Comparison of ENCODE assay signal across 13 cellular contexts in genomic region chr1:86082183-86082582, GRCh38.
DNase-seq lines count a peak whose midpoint lies in the region; ATAC-seq, FAIRE-seq and TF ChIP-seq lines count a peak whose summit lies in the region.
"Had no signal": no experiment of that assay in that cellular context is flagged by ENCODE, and none has a peak within 500 bp of the region (broad histone marks: within the 10 kb centered on the region; RNA-seq: fewer than 3 reads in every experiment).

No MANE protein-coding gene starts in this region.

- no peak overlapping the region for H2BK5ac ChIP-seq in IMR-90 (ENCODE audit: low read depth, low read length, poor library complexity, severe bottlenecking)

- no peak overlapping the region for H3K56ac ChIP-seq in IMR-90 (ENCODE audit: extremely low read depth, insufficient read depth, low read length)

- POLR2A ChIA-PET in A673 (lab: Charles Lee; ENCODE audit: low non-redundant PET) = no interaction called here
- POLR2A ChIA-PET in IMR-90 (lab: Charles Lee; ENCODE audit: unreplicated experiment) = no interaction called here

- H4K5ac ChIP-seq in IMR-90 (ENCODE audit: low read depth, low read length) = no peak overlapping the region

- H3K27ac ChIP-seq in A673 (ENCODE audit: low read depth, low read length, poor library complexity, severe bottlenecking) = no peak overlapping the region
- no peak overlapping the region for H3K27ac ChIP-seq in IMR-90 (ENCODE audit: insufficient read depth, low read length)

- no peaks in the 10 kb centered on the region for H3K79me1 ChIP-seq in IMR-90 (ENCODE audit: low read depth in 1 of 2, low read length in 2 of 2)

- H3K4me3 ChIP-seq in A673 (ENCODE audit: low read depth, low read length, poor library complexity, severe bottlenecking) (no peak overlapping the region), IMR-90 (ENCODE audit: insufficient read depth, low read depth, low read length) (no peak overlapping the region), bronchial epithelial cell (ENCODE audit: low read depth, low read length) (no peak overlapping the region)

- ATAC-seq in GM18519 (IDR thresholded peaks at IDR 0.05; ENCODE audit: low FRiP score, unreplicated experiment) (peak; percentile 42), IMR-90 (ENCODE audit: low read depth) (no peak)
- ATAC-seq: natural killer cell treated with Interleukin-12 subunit alpha and Interleukin-12 subunit beta and Interleukin-15 and Interleukin-18, amount 100 ng/mL, for 72 hours; Right ventricle myocardium inferior had no signal

- no peak overlapping the region for H3K18ac ChIP-seq in IMR-90 (ENCODE audit: low read depth, low read length)

- dilution Hi-C loops in IMR-90 (cut with HindIII; ENCODE audit: low sequenced_read_pairs, unreplicated experiment) = no loop called here

- no peaks in the 10 kb centered on the region for H4K20me1 ChIP-seq in IMR-90 (ENCODE audit: insufficient read depth, low read length)

- no peak for TF ChIP-seq POLR2A in IMR-90 (IDR thresholded peaks at IDR 0.05; ENCODE audit: low read depth, low read length)

- H2BK120ac ChIP-seq in IMR-90 (ENCODE audit: low read depth, low read length) = no peak overlapping the region

- H3K4me1 ChIP-seq in A673 (ENCODE audit: insufficient read depth, low read length, poor library complexity, severe bottlenecking) = no peaks in the 10 kb centered on the region
- peaks cover 3% of the 10 kb centered on the region for H3K4me1 ChIP-seq in IMR-90 (ENCODE audit: control insufficient read depth, insufficient read depth, low read length)

- H2BK20ac ChIP-seq in IMR-90 (ENCODE audit: low read depth, low read length) = no peak overlapping the region

- no peak overlapping the region for H2BK15ac ChIP-seq in IMR-90 (ENCODE audit: low read depth, low read length)

- DNase-seq in A673 (ENCODE audit: low spot score) (peak; percentile 4), IMR-90 (no peak), bronchial epithelial cell (ENCODE audit: low read depth) (peak; percentile 28), H4 (ENCODE audit: low spot score) (no peak), NCI-H2107 (lab: John Stamatoyannopoulos, UW) (no peak)
- no peak for DNase-seq in stimulated activated CD4-positive, alpha-beta T cell treated with anti-CD3 and anti-CD28 coated beads, Interleukin-2, amount 100 ng/mL, for 24 hours
- no peak for DNase-seq in effector CD4-positive, alpha-beta T cell
- DNase-seq: activated CD4-positive, alpha-beta T cell treated with anti-CD3 and anti-CD28 coated beads, Interleukin-2, amount 50 U/mL, for 4 hours; activated naive CD8-positive, alpha-beta T cell treated with anti-CD3 and anti-CD28 coated beads for 36 hours; NCI-H1417 treated with DMSO at 0.1 percent for 48 hours had no signal

- no peak for TF ChIP-seq RAD21 in IMR-90 (IDR thresholded peaks at IDR 0.05; ENCODE audit: low read length)

- BruUV-seq in A673 (replicated peaks; lab: Mats Ljungman, UMichigan) (no TSS peak), IMR-90 (replicated peaks; lab: Mats Ljungman, UMichigan) (no TSS peak)

- peak; percentile 40; the same call in 1 of the 2 replicates for TF ChIP-seq CTCF in A673 (conservative IDR thresholded peaks at IDR 0.05; ENCODE audit: low read depth, low read length)
- TF ChIP-seq CTCF in IMR-90 (conservative IDR thresholded peaks at IDR 0.05; ENCODE audit: low read depth, low read length) = 0 out of 2 replicates have a peak, but pooled peaks have one; percentile 9
- TF ChIP-seq CTCF in bronchial epithelial cell (IDR thresholded peaks at IDR 0.05; ENCODE audit: insufficient read depth, low read length, severe bottlenecking) = no peak

- H3K27me3 ChIP-seq in A673 (replicated peaks; ENCODE audit: insufficient read depth, low read depth, low read length, poor library complexity) (no peaks in the 10 kb centered on the region), IMR-90 (ENCODE audit: control insufficient read depth, insufficient read depth, low read length) (no peaks in the 10 kb centered on the region), bronchial epithelial cell (ENCODE audit: control insufficient read depth, insufficient read depth, low read length) (peaks cover 2% of the 10 kb centered on the region)

- H3K9me1 ChIP-seq in IMR-90 (ENCODE audit: insufficient read depth, low read length) = peaks cover 6% of the 10 kb centered on the region; the same call in 1 of the 2 replicates

- H3K4ac ChIP-seq in IMR-90 (ENCODE audit: low read depth, low read length) = no peak overlapping the region

- H2AK5ac ChIP-seq in IMR-90 (ENCODE audit: low read depth, low read length) = no peak overlapping the region

- in situ Hi-C loops in IMR-90 (cut with MboI; ENCODE audit: low sequenced_read_pairs) = no loop called here

- H3K4me2 ChIP-seq in IMR-90 (ENCODE audit: low read depth, low read length) = no peak overlapping the region

- no peak for FAIRE-seq in bronchial epithelial cell (lab: Jason Lieb, UNC)

- no peak overlapping the region for H4K91ac ChIP-seq in IMR-90 (ENCODE audit: insufficient read depth, low read depth, low read length)

- H3K23ac ChIP-seq in IMR-90 (ENCODE audit: low read depth, low read length) = no peak overlapping the region

- H4K8ac ChIP-seq in IMR-90 (ENCODE audit: low read depth in 2 of 2, low read length in 2 of 2) = no peak overlapping the region

- H3K9ac ChIP-seq in IMR-90 (ENCODE audit: low read depth, low read length) = no peak overlapping the region

- H3K9me3 ChIP-seq in A673 (ENCODE audit: low read depth, low read length, poor library complexity, severe bottlenecking) (no peaks in the 10 kb centered on the region), IMR-90 (ENCODE audit: control insufficient read depth, insufficient read depth, low read length) (no peaks in the 10 kb centered on the region)

- H2AK9ac ChIP-seq in IMR-90 (replicated peaks; ENCODE audit: low read depth, low read length, poor library complexity) = no peak overlapping the region

- CTCF ChIA-PET in A673 (lab: Charles Lee) = no interaction called here
- CTCF ChIA-PET in IMR-90 (lab: Yijun Ruan, JAX) = no interaction called here

- H3K14ac ChIP-seq in IMR-90 (replicated peaks; ENCODE audit: low read depth, low read length) = no peak overlapping the region

- H2AFZ ChIP-seq in IMR-90 (replicated peaks; ENCODE audit: low read length, poor library complexity) = no peak overlapping the region

- intact Hi-C loops in A673 (cut with micrococcal nuclease; ENCODE audit: unreplicated experiment) (no loop called here), IMR-90 (cut with micrococcal nuclease) (loop anchor here (5.0 kb wide), 1 partner anchor 35 kb away; no protein-coding TSS in a partner anchor)

- H3K36me3 ChIP-seq in A673 (ENCODE audit: insufficient read depth, low read length, poor library complexity, severe bottlenecking) = no peaks in the 10 kb centered on the region
- H3K36me3 ChIP-seq in IMR-90 (ENCODE audit: control insufficient read depth, insufficient read depth, low read length) = no peaks in the 10 kb centered on the region
- no peaks in the 10 kb centered on the region for H3K36me3 ChIP-seq in bronchial epithelial cell (ENCODE audit: control insufficient read depth, insufficient read depth, low read length)

TF ChIP-seq in IMR-90, 13 proteins besides CTCF, POLR2A, EP300 and RAD21:
- no peak for TF ChIP-seq MAFK (IDR thresholded peaks at IDR 0.05; ENCODE audit: low read depth, low read length)
- TF ChIP-seq USF2 (IDR thresholded peaks at IDR 0.05; ENCODE audit: low read depth, low read length) = no peak
- TF ChIP-seq CEBPB (IDR thresholded peaks at IDR 0.05; ENCODE audit: low read depth, low read length) = no peak
- no peak for TF ChIP-seq MAZ (IDR thresholded peaks at IDR 0.05; ENCODE audit: borderline replicate concordance, low read depth, low read length)
- TF ChIP-seq NFE2L2 (IDR thresholded peaks at IDR 0.05; ENCODE audit: low read depth, low read length) = no peak
- no peak for TF ChIP-seq MXI1 (IDR thresholded peaks at IDR 0.05; ENCODE audit: borderline replicate concordance, low read depth, low read length)
- no peak for TF ChIP-seq FOS (IDR thresholded peaks at IDR 0.05; ENCODE audit: low read depth, low read length)
- TF ChIP-seq ELK1 (IDR thresholded peaks at IDR 0.05; ENCODE audit: borderline replicate concordance, low read depth, low read length) = no peak
- TF ChIP-seq SMC3 (IDR thresholded peaks at IDR 0.05; ENCODE audit: low read depth, low read length) = no peak
- no peak for TF ChIP-seq RFX5 (IDR thresholded peaks at IDR 0.05; ENCODE audit: low read depth, low read length)
- no peak for TF ChIP-seq CHD1 (IDR thresholded peaks at IDR 0.05; ENCODE audit: low read depth, low read length)
- TF ChIP-seq BHLHE40 (IDR thresholded peaks at IDR 0.05; ENCODE audit: low read depth, low read length) = no peak
- no peak for TF ChIP-seq RCOR1 (IDR thresholded peaks at IDR 0.05; ENCODE audit: insufficient replicate concordance, low read length)
TF ChIP-seq in IMR-90: peak in this region for 0.

Comparison
In these comparisons a context has a peak if more than half of its experiments do, and no peak if none do; other contexts are left out.
1. DNase-seq: peak in A673 (single experiment) and bronchial epithelial cell (single experiment); none in IMR-90 (single experiment), H4 (single experiment), NCI-H2107 (single experiment), stimulated activated CD4-positive, alpha-beta T cell treated with anti-CD3 and anti-CD28 coated beads, Interleukin-2, amount 100 ng/mL, for 24 hours (0 of 2) and effector CD4-positive, alpha-beta T cell (single experiment).